7 cellular contexts compared by ENCODE assay signal in genomic region chr5:8184455-8185063, GRCh38.
DNase-seq lines count a peak whose midpoint lies in the region; ATAC-seq and TF ChIP-seq lines count a peak whose summit lies in the region.

No MANE protein-coding gene starts in this region.

- no peak overlapping the region for H3K4me3 Mint-ChIP-seq in naive B cell

- peak; percentile 96 for ATAC-seq in GM19372 (IDR thresholded peaks at IDR 0.05; ENCODE audit: low read depth, unreplicated experiment)
- ATAC-seq in HG03280 (IDR thresholded peaks at IDR 0.05; ENCODE audit: unreplicated experiment), result peak; percentile 87
- no peak for ATAC-seq in naive B cell (ENCODE audit: low read depth in 2 of 2)

- peaks cover 0 to 8% (median 0%) of the 10 kb centered on the region in 3 donors for H3K27me3 Mint-ChIP-seq in naive B cell

- H3K9me3 Mint-ChIP-seq in naive B cell, result peaks cover 0 to 5% (median 2%) of the 10 kb centered on the region in 7 donors

- H3K4me1 ChIP-seq in colonic mucosa, result no peaks in the 10 kb centered on the region

- no peak overlapping the region for H3K27ac Mint-ChIP-seq in naive B cell

- TF ChIP-seq CTCF in colonic mucosa (IDR thresholded peaks at IDR 0.05), result peak; percentile 76

- H3K9ac ChIP-seq in colonic mucosa (ENCODE audit: low read depth in 2 of 2, low read length in 2 of 2), result no peak overlapping the region

- no peaks in the 10 kb centered on the region for H3K27me3 ChIP-seq in colonic mucosa

- no peaks in the 10 kb centered on the region for H3K9me3 ChIP-seq in colonic mucosa

- H3K4me3 ChIP-seq in colonic mucosa, result no peak overlapping the region

- H3K27ac ChIP-seq in colonic mucosa, result no peak overlapping the region

- H3K36me3 Mint-ChIP-seq in naive B cell, result no peaks in the 10 kb centered on the region

- no peaks in the 10 kb centered on the region for H3K36me3 ChIP-seq in colonic mucosa

- DNase-seq in GM03348 (ENCODE audit: low spot score) (peak; percentile 40), OCI-M1 (lab: John Stamatoyannopoulos, UW) (peak; percentile 61), colonic mucosa (peak; percentile 68), naive B cell (peak; percentile 4), cortex of kidney (lab: John Stamatoyannopoulos, UW) (no peak)

- no peaks in the 10 kb centered on the region for H3K4me1 Mint-ChIP-seq in naive B cell

- intact Hi-C loops in colonic mucosa (cut with DNase I), result no loop called here

Comparison
In these comparisons a context has a peak if more than half of its experiments do, and no peak if none do; other contexts are left out.
1. ATAC-seq: peak in GM19372 (single experiment) and HG03280 (single experiment); none in naive B cell (0 of 2).